ENCODE assay signal across 1 cellular context in the genomic region with DNA sequence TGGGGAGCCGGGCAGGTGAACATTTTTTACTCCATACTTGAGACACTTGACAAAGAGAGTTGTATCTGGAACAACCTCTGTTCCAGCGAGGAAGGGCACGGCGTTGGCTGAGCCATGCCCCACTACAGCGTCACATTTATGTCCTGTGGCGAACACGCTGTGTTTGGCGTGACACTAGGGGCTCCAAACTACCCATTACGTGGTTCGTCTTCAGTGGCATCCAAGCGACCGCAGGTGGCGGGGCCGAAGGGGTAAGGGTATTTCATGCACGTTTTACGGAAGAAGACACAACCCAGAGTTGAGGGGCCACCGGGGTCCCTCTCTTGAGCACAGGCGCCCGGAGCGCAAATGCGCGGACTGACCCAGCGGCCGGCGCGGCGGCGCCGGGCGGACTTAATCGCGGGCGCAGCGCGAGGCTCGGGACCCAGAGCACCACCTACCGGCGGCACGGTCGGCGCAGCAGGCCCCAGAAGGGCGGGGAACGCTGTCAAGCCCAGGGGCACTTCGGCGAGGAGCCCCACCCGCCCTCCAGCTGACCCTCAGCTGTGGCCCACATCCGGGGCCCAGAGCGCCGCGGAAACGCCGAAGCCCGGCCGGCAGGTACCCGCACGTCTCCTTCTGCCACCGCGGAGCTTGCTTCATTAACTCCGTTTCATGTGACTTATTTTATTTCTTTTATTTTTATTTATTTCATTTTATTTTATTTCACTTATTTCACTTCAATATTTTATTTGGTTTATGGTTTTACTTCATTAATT.
TF ChIP-seq lines count a peak whose summit lies in the region.

No MANE protein-coding gene starts in this region.

TF ChIP-seq in K562, 482 proteins besides CTCF, POLR2A, EP300 and RAD21 (continued from another document and continues in another):
- TF ChIP-seq RFX5 (IDR thresholded peaks at IDR 0.05; ENCODE audit: low read depth, low read length) = no peak
- TF ChIP-seq LARP7 (IDR thresholded peaks at IDR 0.05) = no peak
- TF ChIP-seq, protein P1, sequence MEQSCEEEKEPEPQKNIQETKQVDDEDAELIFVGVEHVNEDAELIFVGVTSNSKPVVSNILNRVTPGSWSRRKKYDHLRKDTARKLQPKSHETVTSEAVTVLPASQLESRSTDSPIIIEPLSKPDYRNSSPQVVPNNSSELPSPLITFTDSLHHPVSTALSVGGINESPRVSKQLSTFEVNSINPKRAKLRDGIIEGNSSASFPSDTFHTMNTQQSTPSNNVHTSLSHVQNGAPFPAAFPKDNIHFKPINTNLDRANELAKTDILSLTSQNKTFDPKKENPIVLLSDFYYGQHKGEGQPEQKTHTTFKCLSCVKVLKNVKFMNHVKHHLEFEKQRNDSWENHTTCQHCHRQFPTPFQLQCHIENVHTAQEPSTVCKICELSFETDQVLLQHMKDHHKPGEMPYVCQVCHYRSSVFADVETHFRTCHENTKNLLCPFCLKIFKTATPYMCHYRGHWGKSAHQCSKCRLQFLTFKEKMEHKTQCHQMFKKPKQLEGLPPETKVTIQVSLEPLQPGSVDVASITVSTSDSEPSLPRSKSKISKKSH (CRISPR knock-in tag; IDR thresholded peaks at IDR 0.05) = no peak
- TF ChIP-seq, protein P2, sequence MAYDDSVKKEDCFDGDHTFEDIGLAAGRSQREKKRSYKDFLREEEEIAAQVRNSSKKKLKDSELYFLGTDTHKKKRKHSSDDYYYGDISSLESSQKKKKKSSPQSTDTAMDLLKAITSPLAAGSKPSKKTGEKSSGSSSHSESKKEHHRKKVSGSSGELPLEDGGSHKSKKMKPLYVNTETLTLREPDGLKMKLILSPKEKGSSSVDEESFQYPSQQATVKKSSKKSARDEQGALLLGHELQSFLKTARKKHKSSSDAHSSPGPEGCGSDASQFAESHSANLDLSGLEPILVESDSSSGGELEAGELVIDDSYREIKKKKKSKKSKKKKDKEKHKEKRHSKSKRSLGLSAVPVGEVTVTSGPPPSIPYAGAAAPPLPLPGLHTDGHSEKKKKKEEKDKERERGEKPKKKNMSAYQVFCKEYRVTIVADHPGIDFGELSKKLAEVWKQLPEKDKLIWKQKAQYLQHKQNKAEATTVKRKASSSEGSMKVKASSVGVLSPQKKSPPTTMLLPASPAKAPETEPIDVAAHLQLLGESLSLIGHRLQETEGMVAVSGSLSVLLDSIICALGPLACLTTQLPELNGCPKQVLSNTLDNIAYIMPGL (CRISPR knock-in tag; IDR thresholded peaks at IDR 0.05) = peak; percentile 73; the same call in 1 of the 2 replicates
- no peak for TF ChIP-seq CBFA2T3 (IDR thresholded peaks at IDR 0.05)
- no peak for TF ChIP-seq SMARCB1 (IDR thresholded peaks at IDR 0.05; ENCODE audit: insufficient read length, low read depth)
- no peak for TF ChIP-seq IRF2 (CRISPR knock-in tag; IDR thresholded peaks at IDR 0.05)
- TF ChIP-seq ZNF79 (CRISPR knock-in tag; IDR thresholded peaks at IDR 0.05; ENCODE audit: low read depth) = no peak
- no peak for TF ChIP-seq ZKSCAN8 (CRISPR knock-in tag; IDR thresholded peaks at IDR 0.05)
- no peak for TF ChIP-seq POLR3A (IDR thresholded peaks at IDR 0.05; ENCODE audit: borderline replicate concordance, extremely low read depth, insufficient read depth, insufficient read length)
- TF ChIP-seq GATAD2A (IDR thresholded peaks at IDR 0.05) = peak; percentile 85; the same call in 1 of the 2 replicates
- TF ChIP-seq MAFG (tag; conservative IDR thresholded peaks at IDR 0.05) = no peak
- TF ChIP-seq HNRNPL (IDR thresholded peaks at IDR 0.05; ENCODE audit: low read depth, low read length) = peak; percentile 84; the same call in 1 of the 2 replicates
- TF ChIP-seq MXI1 (IDR thresholded peaks at IDR 0.05; ENCODE audit: low read depth, low read length) = peak; percentile 36; the same call in 1 of the 2 replicates
- TF ChIP-seq ZNF408 (CRISPR knock-in tag; IDR thresholded peaks at IDR 0.05; ENCODE audit: low read depth) = no peak
- TF ChIP-seq ADNP (tag; IDR thresholded peaks at IDR 0.05) = no peak
- TF ChIP-seq ZNF76 (CRISPR knock-in tag; IDR thresholded peaks at IDR 0.05; ENCODE audit: borderline replicate concordance) = no peak
- no peak for TF ChIP-seq POLR2AphosphoS2 (IDR thresholded peaks at IDR 0.05; ENCODE audit: low read length)
- TF ChIP-seq, protein P3, sequence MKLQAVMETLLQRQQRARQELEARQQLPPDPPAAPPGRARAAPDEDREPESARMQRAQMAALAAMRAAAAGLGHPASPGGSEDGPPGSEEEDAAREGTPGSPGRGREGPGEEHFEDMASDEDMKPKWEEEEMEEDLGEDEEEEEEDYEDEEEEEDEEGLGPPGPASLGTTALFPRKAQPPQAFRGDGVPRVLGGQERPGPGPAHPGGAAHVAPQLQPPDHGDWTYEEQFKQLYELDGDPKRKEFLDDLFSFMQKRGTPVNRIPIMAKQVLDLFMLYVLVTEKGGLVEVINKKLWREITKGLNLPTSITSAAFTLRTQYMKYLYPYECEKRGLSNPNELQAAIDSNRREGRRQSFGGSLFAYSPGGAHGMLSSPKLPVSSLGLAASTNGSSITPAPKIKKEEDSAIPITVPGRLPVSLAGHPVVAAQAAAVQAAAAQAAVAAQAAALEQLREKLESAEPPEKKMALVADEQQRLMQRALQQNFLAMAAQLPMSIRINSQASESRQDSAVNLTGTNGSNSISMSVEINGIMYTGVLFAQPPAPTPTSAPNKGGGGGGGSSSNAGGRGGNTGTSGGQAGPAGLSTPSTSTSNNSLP (IDR thresholded peaks at IDR 0.05; ENCODE audit: borderline replicate concordance, low read depth, low read length) = no peak
- TF ChIP-seq STAT5B (CRISPR knock-in tag; IDR thresholded peaks at IDR 0.05) = no peak
- TF ChIP-seq STAG1 (CRISPR knock-in tag; IDR thresholded peaks at IDR 0.05; ENCODE audit: borderline replicate concordance) = peak; percentile 50; the same call in 1 of the 2 replicates
- TF ChIP-seq PPARD (CRISPR knock-in tag; IDR thresholded peaks at IDR 0.05) = no peak
- TF ChIP-seq PTRF (tag; IDR thresholded peaks at IDR 0.05) = no peak
- TF ChIP-seq, protein P4, sequence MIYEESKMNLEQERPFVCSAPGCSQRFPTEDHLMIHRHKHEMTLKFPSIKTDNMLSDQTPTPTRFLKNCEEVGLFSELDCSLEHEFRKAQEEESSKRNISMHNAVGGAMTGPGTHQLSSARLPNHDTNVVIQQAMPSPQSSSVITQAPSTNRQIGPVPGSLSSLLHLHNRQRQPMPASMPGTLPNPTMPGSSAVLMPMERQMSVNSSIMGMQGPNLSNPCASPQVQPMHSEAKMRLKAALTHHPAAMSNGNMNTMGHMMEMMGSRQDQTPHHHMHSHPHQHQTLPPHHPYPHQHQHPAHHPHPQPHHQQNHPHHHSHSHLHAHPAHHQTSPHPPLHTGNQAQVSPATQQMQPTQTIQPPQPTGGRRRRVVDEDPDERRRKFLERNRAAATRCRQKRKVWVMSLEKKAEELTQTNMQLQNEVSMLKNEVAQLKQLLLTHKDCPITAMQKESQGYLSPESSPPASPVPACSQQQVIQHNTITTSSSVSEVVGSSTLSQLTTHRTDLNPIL (CRISPR knock-in tag; IDR thresholded peaks at IDR 0.05) = no peak
- TF ChIP-seq FOSL1 (tag; conservative IDR thresholded peaks at IDR 0.05) = no peak
- TF ChIP-seq, protein P5, sequence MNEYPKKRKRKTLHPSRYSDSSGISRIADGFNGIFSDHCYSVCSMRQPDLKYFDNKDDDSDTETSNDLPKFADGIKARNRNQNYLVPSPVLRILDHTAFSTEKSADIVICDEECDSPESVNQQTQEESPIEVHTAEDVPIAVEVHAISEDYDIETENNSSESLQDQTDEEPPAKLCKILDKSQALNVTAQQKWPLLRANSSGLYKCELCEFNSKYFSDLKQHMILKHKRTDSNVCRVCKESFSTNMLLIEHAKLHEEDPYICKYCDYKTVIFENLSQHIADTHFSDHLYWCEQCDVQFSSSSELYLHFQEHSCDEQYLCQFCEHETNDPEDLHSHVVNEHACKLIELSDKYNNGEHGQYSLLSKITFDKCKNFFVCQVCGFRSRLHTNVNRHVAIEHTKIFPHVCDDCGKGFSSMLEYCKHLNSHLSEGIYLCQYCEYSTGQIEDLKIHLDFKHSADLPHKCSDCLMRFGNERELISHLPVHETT (CRISPR knock-in tag; conservative IDR thresholded peaks at IDR 0.05 in 1 of 2, IDR thresholded peaks at IDR 0.05 in 1 of 2) = no peak
- TF ChIP-seq PHF21A (IDR thresholded peaks at IDR 0.05; ENCODE audit: borderline replicate concordance, low read depth) = peak; percentile 86; the same call in 1 of the 2 replicates
- TF ChIP-seq, protein P6, sequence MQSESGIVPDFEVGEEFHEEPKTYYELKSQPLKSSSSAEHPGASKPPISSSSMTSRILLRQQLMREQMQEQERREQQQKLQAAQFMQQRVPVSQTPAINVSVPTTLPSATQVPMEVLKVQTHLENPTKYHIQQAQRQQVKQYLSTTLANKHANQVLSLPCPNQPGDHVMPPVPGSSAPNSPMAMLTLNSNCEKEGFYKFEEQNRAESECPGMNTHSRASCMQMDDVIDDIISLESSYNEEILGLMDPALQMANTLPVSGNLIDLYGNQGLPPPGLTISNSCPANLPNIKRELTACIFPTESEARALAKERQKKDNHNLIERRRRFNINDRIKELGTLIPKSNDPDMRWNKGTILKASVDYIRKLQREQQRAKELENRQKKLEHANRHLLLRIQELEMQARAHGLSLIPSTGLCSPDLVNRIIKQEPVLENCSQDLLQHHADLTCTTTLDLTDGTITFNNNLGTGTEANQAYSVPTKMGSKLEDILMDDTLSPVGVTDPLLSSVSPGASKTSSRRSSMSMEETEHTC (IDR thresholded peaks at IDR 0.05) = no peak
- no peak for TF ChIP-seq XRCC3 (IDR thresholded peaks at IDR 0.05)
- no peak for TF ChIP-seq ZNF589 (CRISPR knock-in tag; IDR thresholded peaks at IDR 0.05; ENCODE audit: low read depth)
- TF ChIP-seq ZNF316 (IDR thresholded peaks at IDR 0.05) = no peak
- TF ChIP-seq, protein P7, sequence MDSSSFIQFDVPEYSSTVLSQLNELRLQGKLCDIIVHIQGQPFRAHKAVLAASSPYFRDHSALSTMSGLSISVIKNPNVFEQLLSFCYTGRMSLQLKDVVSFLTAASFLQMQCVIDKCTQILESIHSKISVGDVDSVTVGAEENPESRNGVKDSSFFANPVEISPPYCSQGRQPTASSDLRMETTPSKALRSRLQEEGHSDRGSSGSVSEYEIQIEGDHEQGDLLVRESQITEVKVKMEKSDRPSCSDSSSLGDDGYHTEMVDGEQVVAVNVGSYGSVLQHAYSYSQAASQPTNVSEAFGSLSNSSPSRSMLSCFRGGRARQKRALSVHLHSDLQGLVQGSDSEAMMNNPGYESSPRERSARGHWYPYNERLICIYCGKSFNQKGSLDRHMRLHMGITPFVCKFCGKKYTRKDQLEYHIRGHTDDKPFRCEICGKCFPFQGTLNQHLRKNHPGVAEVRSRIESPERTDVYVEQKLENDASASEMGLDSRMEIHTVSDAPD (CRISPR knock-in tag; IDR thresholded peaks at IDR 0.05) = no peak
- TF ChIP-seq ZNF133 (CRISPR knock-in tag; IDR thresholded peaks at IDR 0.05) = no peak
- TF ChIP-seq, protein P8, sequence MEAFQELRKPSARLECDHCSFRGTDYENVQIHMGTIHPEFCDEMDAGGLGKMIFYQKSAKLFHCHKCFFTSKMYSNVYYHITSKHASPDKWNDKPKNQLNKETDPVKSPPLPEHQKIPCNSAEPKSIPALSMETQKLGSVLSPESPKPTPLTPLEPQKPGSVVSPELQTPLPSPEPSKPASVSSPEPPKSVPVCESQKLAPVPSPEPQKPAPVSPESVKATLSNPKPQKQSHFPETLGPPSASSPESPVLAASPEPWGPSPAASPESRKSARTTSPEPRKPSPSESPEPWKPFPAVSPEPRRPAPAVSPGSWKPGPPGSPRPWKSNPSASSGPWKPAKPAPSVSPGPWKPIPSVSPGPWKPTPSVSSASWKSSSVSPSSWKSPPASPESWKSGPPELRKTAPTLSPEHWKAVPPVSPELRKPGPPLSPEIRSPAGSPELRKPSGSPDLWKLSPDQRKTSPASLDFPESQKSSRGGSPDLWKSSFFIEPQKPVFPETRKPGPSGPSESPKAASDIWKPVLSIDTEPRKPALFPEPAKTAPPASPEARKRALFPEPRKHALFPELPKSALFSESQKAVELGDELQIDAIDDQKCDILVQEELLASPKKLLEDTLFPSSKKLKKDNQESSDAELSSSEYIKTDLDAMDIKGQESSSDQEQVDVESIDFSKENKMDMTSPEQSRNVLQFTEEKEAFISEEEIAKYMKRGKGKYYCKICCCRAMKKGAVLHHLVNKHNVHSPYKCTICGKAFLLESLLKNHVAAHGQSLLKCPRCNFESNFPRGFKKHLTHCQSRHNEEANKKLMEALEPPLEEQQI (IDR thresholded peaks at IDR 0.05) = no peak
- TF ChIP-seq TEAD1 (CRISPR knock-in tag; IDR thresholded peaks at IDR 0.05) = peak in 1 of 2 experiments; percentile 53; a peak in 2 of 4 replicates
- no peak for TF ChIP-seq NCOA2 (IDR thresholded peaks at IDR 0.05; ENCODE audit: partially characterized antibody in 2 of 2)
- TF ChIP-seq KDM1A (IDR thresholded peaks at IDR 0.05) = no peak
- no peak for TF ChIP-seq CHD2 (IDR thresholded peaks at IDR 0.05; ENCODE audit: low read depth, low read length)
- no peak for TF ChIP-seq MCM3 (IDR thresholded peaks at IDR 0.05)
- TF ChIP-seq, protein P9, sequence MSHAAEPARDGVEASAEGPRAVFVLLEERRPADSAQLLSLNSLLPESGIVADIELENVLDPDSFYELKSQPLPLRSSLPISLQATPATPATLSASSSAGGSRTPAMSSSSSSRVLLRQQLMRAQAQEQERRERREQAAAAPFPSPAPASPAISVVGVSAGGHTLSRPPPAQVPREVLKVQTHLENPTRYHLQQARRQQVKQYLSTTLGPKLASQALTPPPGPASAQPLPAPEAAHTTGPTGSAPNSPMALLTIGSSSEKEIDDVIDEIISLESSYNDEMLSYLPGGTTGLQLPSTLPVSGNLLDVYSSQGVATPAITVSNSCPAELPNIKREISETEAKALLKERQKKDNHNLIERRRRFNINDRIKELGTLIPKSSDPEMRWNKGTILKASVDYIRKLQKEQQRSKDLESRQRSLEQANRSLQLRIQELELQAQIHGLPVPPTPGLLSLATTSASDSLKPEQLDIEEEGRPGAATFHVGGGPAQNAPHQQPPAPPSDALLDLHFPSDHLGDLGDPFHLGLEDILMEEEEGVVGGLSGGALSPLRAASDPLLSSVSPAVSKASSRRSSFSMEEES (CRISPR knock-in tag; IDR thresholded peaks at IDR 0.05) = no peak
- TF ChIP-seq XRCC4 (IDR thresholded peaks at IDR 0.05; ENCODE audit: extremely low read depth, insufficient read depth, insufficient read length) = no peak
- no peak for TF ChIP-seq NFYB (IDR thresholded peaks at IDR 0.05; ENCODE audit: extremely low read depth, insufficient read length)
- TF ChIP-seq HCFC1 (IDR thresholded peaks at IDR 0.05; ENCODE audit: low read depth, low read length) = peak; percentile 12; the same call in 1 of the 2 replicates
- TF ChIP-seq ASH1L (IDR thresholded peaks at IDR 0.05; ENCODE audit: borderline replicate concordance, low read depth, partially characterized antibody) = no peak
- TF ChIP-seq, protein P10, sequence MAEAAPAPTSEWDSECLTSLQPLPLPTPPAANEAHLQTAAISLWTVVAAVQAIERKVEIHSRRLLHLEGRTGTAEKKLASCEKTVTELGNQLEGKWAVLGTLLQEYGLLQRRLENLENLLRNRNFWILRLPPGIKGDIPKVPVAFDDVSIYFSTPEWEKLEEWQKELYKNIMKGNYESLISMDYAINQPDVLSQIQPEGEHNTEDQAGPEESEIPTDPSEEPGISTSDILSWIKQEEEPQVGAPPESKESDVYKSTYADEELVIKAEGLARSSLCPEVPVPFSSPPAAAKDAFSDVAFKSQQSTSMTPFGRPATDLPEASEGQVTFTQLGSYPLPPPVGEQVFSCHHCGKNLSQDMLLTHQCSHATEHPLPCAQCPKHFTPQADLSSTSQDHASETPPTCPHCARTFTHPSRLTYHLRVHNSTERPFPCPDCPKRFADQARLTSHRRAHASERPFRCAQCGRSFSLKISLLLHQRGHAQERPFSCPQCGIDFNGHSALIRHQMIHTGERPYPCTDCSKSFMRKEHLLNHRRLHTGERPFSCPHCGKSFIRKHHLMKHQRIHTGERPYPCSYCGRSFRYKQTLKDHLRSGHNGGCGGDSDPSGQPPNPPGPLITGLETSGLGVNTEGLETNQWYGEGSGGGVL (CRISPR knock-in tag; IDR thresholded peaks at IDR 0.05) = no peak
- TF ChIP-seq ZNF263 (CRISPR knock-in tag; IDR thresholded peaks at IDR 0.05; ENCODE audit: borderline replicate concordance) = no peak
- TF ChIP-seq ZNF77 (CRISPR knock-in tag; IDR thresholded peaks at IDR 0.05) = no peak
